ENCODE assay signal across 11 cellular contexts in genomic region chr3:177596248-177596821, GRCh38.
DNase-seq lines count a peak whose midpoint lies in the region; ATAC-seq and TF ChIP-seq lines count a peak whose summit lies in the region.
"Had no signal": no experiment of that assay in that cellular context is flagged by ENCODE, and none has a peak within 500 bp of the region (broad histone marks: within the 10 kb centered on the region; RNA-seq: fewer than 3 reads in every experiment).

No MANE protein-coding gene starts in this region.

- H3K27ac ChIP-seq in upper lobe of right lung = no peak overlapping the region

- H3K4me3 ChIP-seq in MG63 (no peak overlapping the region), cardiac fibroblast (replicated peaks in 1 of 2; ENCODE audit: low read depth in 2 of 2, low read length in 2 of 2) (no peak overlapping the region), upper lobe of right lung (no peak overlapping the region)

- DNase-seq in Calu3 (peak; percentile 57), MG63 (peak; percentile 76), cardiac fibroblast (ENCODE audit: low read depth in 2 of 2) (peak; percentile 18 to 59), osteocyte (ENCODE audit: extremely low spot score, unreplicated experiment) (no peak), chondrocyte (ENCODE audit: low spot score) (no peak), NCI-H226 (no peak), upper lobe of right lung (no peak)
- DNase-seq: activated T-cell treated with anti-CD3 and anti-CD28 coated beads, Interleukin-2, amount 50 U/mL, for 4 hours; stimulated activated CD4-positive, alpha-beta T cell treated with anti-CD3 and anti-CD28 coated beads, Interleukin-4, amount 100 ng/mL, for 24 hours; SW 1271 had no signal

- H3K27ac Mint-ChIP-seq in Calu3 (ENCODE audit: unreplicated experiment) (no peak overlapping the region), osteocyte (ENCODE audit: unreplicated experiment) (peak overlapping the region; percentile 36), chondrocyte (ENCODE audit: unreplicated experiment) (no peak overlapping the region)

- TF ChIP-seq CTCF in Calu3 (IDR thresholded peaks at IDR 0.05; ENCODE audit: unreplicated experiment) (no peak), cardiac fibroblast (IDR thresholded peaks at IDR 0.05; ENCODE audit: low read depth, low read length) (no peak), osteocyte (IDR thresholded peaks at IDR 0.05) (no peak), chondrocyte (IDR thresholded peaks at IDR 0.05) (no peak), upper lobe of right lung (IDR thresholded peaks at IDR 0.05) (no peak)

- CTCF ChIA-PET in Calu3 (lab: Charles Lee) = interaction anchor here (0.9 kb wide), 1 partner anchor 16 kb away, joined by 3 read pairs; no protein-coding TSS in a partner anchor

- H3K27me3 ChIP-seq in MG63 (no peaks in the 10 kb centered on the region), upper lobe of right lung (no peaks in the 10 kb centered on the region)

- no TSS peak for BruUV-seq in Calu3 (replicated peaks; lab: Mats Ljungman, UMichigan)

- H3K36me3 Mint-ChIP-seq in Calu3 (ENCODE audit: insufficient read depth, unreplicated experiment) = no peaks in the 10 kb centered on the region
- no peaks in the 10 kb centered on the region for H3K36me3 Mint-ChIP-seq in osteocyte (ENCODE audit: unreplicated experiment)
- H3K36me3 Mint-ChIP-seq in chondrocyte (ENCODE audit: low read depth) = no peaks in the 10 kb centered on the region

- H3K4me1 Mint-ChIP-seq in Calu3 (ENCODE audit: low read depth, unreplicated experiment) (peaks cover 64% of the 10 kb centered on the region), osteocyte (ENCODE audit: unreplicated experiment) (peaks cover 80% of the 10 kb centered on the region), chondrocyte (ENCODE audit: low read depth) (peaks cover 79% of the 10 kb centered on the region)

- H3K9me3 ChIP-seq in MG63 = no peaks in the 10 kb centered on the region
- H3K9me3 ChIP-seq in upper lobe of right lung = no peaks in the 10 kb centered on the region

- H3K4me1 ChIP-seq in upper lobe of right lung = peaks cover 45% of the 10 kb centered on the region

- H3K27me3 Mint-ChIP-seq in Calu3 (ENCODE audit: unreplicated experiment) (no peaks in the 10 kb centered on the region), osteocyte (ENCODE audit: unreplicated experiment) (no peaks in the 10 kb centered on the region), chondrocyte (ENCODE audit: low read depth) (no peaks in the 10 kb centered on the region)

- no peak overlapping the region for H3K4me3 Mint-ChIP-seq in Calu3 (ENCODE audit: low read depth, unreplicated experiment)
- no peak overlapping the region for H3K4me3 Mint-ChIP-seq in osteocyte (ENCODE audit: unreplicated experiment)
- H3K4me3 Mint-ChIP-seq in chondrocyte (ENCODE audit: unreplicated experiment) = no peak overlapping the region
- H3K4me3 Mint-ChIP-seq: activated T-cell treated with anti-CD3 and anti-CD28 coated beads, Interleukin-2, amount 50 U/mL, for 4 hours had no signal

- H3K9me3 Mint-ChIP-seq in Calu3 (ENCODE audit: low read depth, unreplicated experiment) (no peaks in the 10 kb centered on the region), osteocyte (ENCODE audit: unreplicated experiment) (no peaks in the 10 kb centered on the region), chondrocyte (ENCODE audit: low read depth) (no peaks in the 10 kb centered on the region)
- H3K9me3 Mint-ChIP-seq: activated T-cell treated with anti-CD3 and anti-CD28 coated beads, Interleukin-2, amount 50 U/mL, for 4 hours had no signal

- no peak for ATAC-seq in HG03280 (IDR thresholded peaks at IDR 0.05; ENCODE audit: unreplicated experiment)
- ATAC-seq in upper lobe of right lung = no peak

- H3K36me3 ChIP-seq in MG63 (no peaks in the 10 kb centered on the region), upper lobe of right lung (no peaks in the 10 kb centered on the region)

- intact Hi-C loops in Calu3 (cut with micrococcal nuclease; ENCODE audit: unreplicated experiment) (loop anchor here (2.0 kb wide), 1 partner anchor 180 kb away; no protein-coding TSS in a partner anchor), upper lobe of right lung (cut with DNase I) (no loop called here)

Comparison
In these comparisons a context has a peak if more than half of its experiments do, and no peak if none do; other contexts are left out.
1. DNase-seq: peak in Calu3 (single experiment), MG63 (single experiment) and cardiac fibroblast (2 of 2); none in osteocyte (single experiment), chondrocyte (single experiment), NCI-H226 (single experiment) and upper lobe of right lung (single experiment).